ENCODE assay signal across 1 cellular context in the genomic region with DNA sequence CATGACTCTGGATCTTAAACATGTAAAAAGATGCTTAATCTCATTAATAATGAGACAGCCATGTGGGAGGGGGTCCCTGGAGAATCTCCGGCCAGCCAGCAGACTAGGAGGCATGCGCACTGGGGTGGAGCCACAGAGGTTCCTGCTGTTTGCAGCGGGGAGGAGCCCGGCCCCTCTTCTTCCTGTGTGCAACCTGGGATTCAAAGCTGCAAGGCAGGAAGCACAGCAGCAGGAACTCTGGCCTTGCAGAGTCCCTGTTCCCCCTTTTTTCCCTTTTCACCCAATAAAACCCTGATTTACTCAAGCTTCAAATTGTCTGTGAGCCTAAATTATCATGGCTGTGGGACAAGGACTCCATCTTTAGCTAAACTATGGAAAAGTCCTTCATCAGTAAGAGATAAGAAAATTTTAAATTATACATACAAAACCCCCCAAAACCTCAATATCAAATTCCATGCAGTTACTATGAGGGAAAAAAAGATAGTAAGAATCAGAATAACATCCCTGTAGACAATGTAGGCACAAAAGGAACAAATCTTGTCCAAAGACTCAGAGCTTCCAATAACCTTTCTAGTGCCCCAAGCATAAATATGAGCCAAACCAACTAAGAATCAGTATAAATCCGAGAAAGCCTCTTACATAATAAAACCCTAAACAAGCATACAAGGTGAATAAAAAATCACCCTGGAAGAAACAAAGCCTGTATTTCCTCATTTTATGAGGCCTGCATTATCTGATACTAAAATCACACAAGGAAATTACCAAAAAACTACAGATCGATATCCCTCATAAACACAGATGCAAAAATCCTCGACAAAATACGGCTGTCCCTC.
A peak's percentile ranks its signal among the peaks of the same experiment; 100 is the strongest.
TF ChIP-seq lines count a peak whose summit lies in the region.

No MANE protein-coding gene starts in this region.

TF ChIP-seq in H1, 55 proteins besides CTCF, POLR2A, EP300 and RAD21:
- TF ChIP-seq TBP (IDR thresholded peaks at IDR 0.05; ENCODE audit: low read depth, low read length) (no peak), ZNF274 (IDR thresholded peaks at IDR 0.05; ENCODE audit: borderline replicate concordance, extremely low read depth, low read length) (no peak), HDAC6 (IDR thresholded peaks at IDR 0.05; ENCODE audit: low read depth, low read length) (no peak), POU5F1 (IDR thresholded peaks at IDR 0.05; ENCODE audit: low read depth, low read length) (no peak), CHD2 (IDR thresholded peaks at IDR 0.05; ENCODE audit: low read length) (no peak), GABPA (IDR thresholded peaks at IDR 0.05; ENCODE audit: borderline replicate concordance, insufficient read depth, low read length) (peak; percentile 58; the same call in 1 of the 2 replicates), CBX5 (IDR thresholded peaks at IDR 0.05; ENCODE audit: low read depth, low read length) (no peak), TEAD4 (IDR thresholded peaks at IDR 0.05; ENCODE audit: low read depth, low read length) (no peak), JUN (IDR thresholded peaks at IDR 0.05; ENCODE audit: low read depth, low read length) (no peak), HDAC2 (IDR thresholded peaks at IDR 0.05; ENCODE audit: borderline replicate concordance in 1 of 2, low read depth in 2 of 2, low read length in 2 of 2) (no peak), GTF2F1 (IDR thresholded peaks at IDR 0.05; ENCODE audit: borderline replicate concordance, low read depth, low read length) (no peak), SUZ12 (IDR thresholded peaks at IDR 0.05; ENCODE audit: low read length) (no peak), CREB1 (IDR thresholded peaks at IDR 0.05) (no peak), RNF2 (IDR thresholded peaks at IDR 0.05; ENCODE audit: borderline replicate concordance, low read depth, low read length, missing control alignments, poor library complexity, severe bottlenecking) (no peak), KDM4A (IDR thresholded peaks at IDR 0.05; ENCODE audit: low read depth, low read length, severe bottlenecking) (no peak), SIN3A (conservative IDR thresholded peaks at IDR 0.05 in 1 of 2, IDR thresholded peaks at IDR 0.05 in 1 of 2; ENCODE audit: low read depth in 1 of 2, low read length in 2 of 2) (no peak), RXRA (IDR thresholded peaks at IDR 0.05; ENCODE audit: insufficient read depth, low read depth, low read length) (no peak), POLR2AphosphoS5 (IDR thresholded peaks at IDR 0.05; ENCODE audit: low read depth, low read length) (0 out of 2 replicates have a peak, but pooled peaks have one; percentile 27), FOSL1 (IDR thresholded peaks at IDR 0.05; ENCODE audit: insufficient read depth, low read depth, low read length) (no peak), KDM5A (IDR thresholded peaks at IDR 0.05; ENCODE audit: low read length) (no peak), SIX5 (IDR thresholded peaks at IDR 0.05; ENCODE audit: low read depth, low read length) (no peak), TAF1 (IDR thresholded peaks at IDR 0.05; ENCODE audit: low read depth, low read length) (peak; percentile 56), SP1 (IDR thresholded peaks at IDR 0.05; ENCODE audit: low read depth, low read length) (no peak), TAF7 (optimal IDR thresholded peaks at IDR 0.05; ENCODE audit: borderline replicate concordance, low read depth, low read length) (no peak), EZH2 (IDR thresholded peaks at IDR 0.05; ENCODE audit: low read depth, low read length, severe bottlenecking) (no peak), NRF1 (IDR thresholded peaks at IDR 0.05; ENCODE audit: low read depth, low read length) (peak; percentile 45), MAX (IDR thresholded peaks at IDR 0.05) (no peak), SP2 (IDR thresholded peaks at IDR 0.05; ENCODE audit: low read length) (no peak), KDM1A (IDR thresholded peaks at IDR 0.05; ENCODE audit: borderline replicate concordance, low read length) (no peak)
- TF ChIP-seq, protein P1, sequence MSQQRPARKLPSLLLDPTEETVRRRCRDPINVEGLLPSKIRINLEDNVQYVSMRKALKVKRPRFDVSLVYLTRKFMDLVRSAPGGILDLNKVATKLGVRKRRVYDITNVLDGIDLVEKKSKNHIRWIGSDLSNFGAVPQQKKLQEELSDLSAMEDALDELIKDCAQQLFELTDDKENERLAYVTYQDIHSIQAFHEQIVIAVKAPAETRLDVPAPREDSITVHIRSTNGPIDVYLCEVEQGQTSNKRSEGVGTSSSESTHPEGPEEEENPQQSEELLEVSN (IDR thresholded peaks at IDR 0.05), result no peak
- TF ChIP-seq, protein P2, sequence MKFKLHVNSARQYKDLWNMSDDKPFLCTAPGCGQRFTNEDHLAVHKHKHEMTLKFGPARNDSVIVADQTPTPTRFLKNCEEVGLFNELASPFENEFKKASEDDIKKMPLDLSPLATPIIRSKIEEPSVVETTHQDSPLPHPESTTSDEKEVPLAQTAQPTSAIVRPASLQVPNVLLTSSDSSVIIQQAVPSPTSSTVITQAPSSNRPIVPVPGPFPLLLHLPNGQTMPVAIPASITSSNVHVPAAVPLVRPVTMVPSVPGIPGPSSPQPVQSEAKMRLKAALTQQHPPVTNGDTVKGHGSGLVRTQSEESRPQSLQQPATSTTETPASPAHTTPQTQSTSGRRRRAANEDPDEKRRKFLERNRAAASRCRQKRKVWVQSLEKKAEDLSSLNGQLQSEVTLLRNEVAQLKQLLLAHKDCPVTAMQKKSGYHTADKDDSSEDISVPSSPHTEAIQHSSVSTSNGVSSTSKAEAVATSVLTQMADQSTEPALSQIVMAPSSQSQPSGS (IDR thresholded peaks at IDR 0.05; ENCODE audit: low read length), result no peak
- TF ChIP-seq, protein P3, sequence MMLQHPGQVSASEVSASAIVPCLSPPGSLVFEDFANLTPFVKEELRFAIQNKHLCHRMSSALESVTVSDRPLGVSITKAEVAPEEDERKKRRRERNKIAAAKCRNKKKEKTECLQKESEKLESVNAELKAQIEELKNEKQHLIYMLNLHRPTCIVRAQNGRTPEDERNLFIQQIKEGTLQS (IDR thresholded peaks at IDR 0.05; ENCODE audit: insufficient read depth, low read depth, low read length), result no peak
